Comparison of ENCODE assay signal across 16 cellular contexts in genomic region chr12:7695159-7695930, GRCh38. TPM values are rescaled to one million over a fixed set of nuclear protein-coding genes. Genes with fewer than 3 reads are reported as not detected.
A peak's percentile ranks its signal among the peaks of the same experiment; 100 is the strongest.
DNase-seq lines count a peak whose midpoint lies in the region; ATAC-seq, FAIRE-seq and TF ChIP-seq lines count a peak whose summit lies in the region.
"Had no signal": no experiment of that assay in that cellular context is flagged by ENCODE, and none has a peak within 500 bp of the region (broad histone marks: within the 10 kb centered on the region; RNA-seq: fewer than 3 reads in every experiment).

TSS of gene GDF3 (minus strand) at chr12:7695775. CDS start at chr12:7695728, 47 bp downstream.

- peak; percentile 75 for FAIRE-seq in endothelial cell of umbilical vein (lab: Jason Lieb, UNC)
- FAIRE-seq: GM12878 had no signal

- no peak within 1 kb of the TSS for H3K27ac ChIP-seq in BLaER1 treated with 17β-estradiol and CSF1 and Interleukin-3, amounts not matched to agents 10 nM and 100 nM
- peak within 1 kb of the TSS; percentile 79 for H3K27ac ChIP-seq in HUES6 (ENCODE audit: low read depth, low read length)
- peak within 1 kb of the TSS; percentile 82 for H3K27ac ChIP-seq in endothelial cell of umbilical vein (ENCODE audit: insufficient read depth, low read depth, low read length)
- H3K27ac ChIP-seq in caudate nucleus (ENCODE audit: low read depth, low read length), result no peak within 1 kb of the TSS
- H3K27ac ChIP-seq in SK-N-SH (ENCODE audit: low read depth in 2 of 2, low read length in 1 of 2), result no peak within 1 kb of the TSS

- dilution Hi-C loops in endothelial cell of umbilical vein (cut with MboI; ENCODE audit: extremely low pct_ligation_motif_present, low sequenced_read_pairs), result no loop called here

- TF ChIP-seq POLR2A in endothelial cell of umbilical vein (IDR thresholded peaks at IDR 0.05; ENCODE audit: low read depth, low read length), result peak; percentile 48

- H2AFZ ChIP-seq in endothelial cell of umbilical vein (ENCODE audit: low read depth, low read length), result no peak within 1 kb of the TSS
- H2AFZ ChIP-seq in SK-N-SH (ENCODE audit: low read depth), result no peak within 1 kb of the TSS

- H3F3A ChIP-seq in SK-N-SH (replicated peaks; ENCODE audit: insufficient read depth), result no peaks in the 10 kb centered on the region

- no peaks in the 10 kb centered on the region for H3K9me3 ChIP-seq in BLaER1 treated with 17β-estradiol and CSF1 and Interleukin-3, amounts not matched to agents 10 nM and 100 nM (replicated peaks in 1 of 11)
- H3K9me3 ChIP-seq in HUES6 (ENCODE audit: control insufficient read depth, insufficient read depth, low read depth, low read length), result no peaks in the 10 kb centered on the region
- H3K9me3 ChIP-seq in endothelial cell of umbilical vein (replicated peaks; ENCODE audit: control insufficient read depth, insufficient read depth, low read length), result no peaks in the 10 kb centered on the region
- H3K9me3 ChIP-seq in SK-N-SH, result no peaks in the 10 kb centered on the region
- H3K9me3 ChIP-seq: MG63 had no signal

- no peak for ATAC-seq in HG03378 (IDR thresholded peaks at IDR 0.05; ENCODE audit: unreplicated experiment)
- ATAC-seq: GM12878 had no signal

- no peaks in the 10 kb centered on the region for H3K9me1 ChIP-seq in endothelial cell of umbilical vein (replicated peaks; ENCODE audit: control insufficient read depth, extremely low read depth, insufficient read depth, low read length)

- TF ChIP-seq RAD21 in SK-N-SH (IDR thresholded peaks at IDR 0.05; ENCODE audit: low read length), result no peak

- H3K4me1 ChIP-seq in BLaER1 treated with 17β-estradiol and CSF1 and Interleukin-3, amounts not matched to agents 10 nM and 100 nM, result peaks cover 15 to 30% (median 19%) of the 10 kb centered on the region in 10 experiments
- H3K4me1 ChIP-seq in HUES6 (ENCODE audit: control insufficient read depth, insufficient read depth, low read length), result peaks cover 26% of the 10 kb centered on the region
- H3K4me1 ChIP-seq in endothelial cell of umbilical vein (ENCODE audit: control insufficient read depth, extremely low read depth, insufficient read depth, low read length), result peaks cover 16% of the 10 kb centered on the region
- H3K4me1 ChIP-seq in SK-N-SH (ENCODE audit: control insufficient read depth in 1 of 2, insufficient read depth in 2 of 2, low read depth in 1 of 2, low read length in 1 of 2), result no peaks in the 10 kb centered on the region

- TSS peak; percentile 59 for BruUV-seq in endothelial cell of umbilical vein (replicated peaks; lab: Mats Ljungman, UMichigan)

- POLR2A ChIA-PET in endothelial cell of umbilical vein (lab: Charles Lee), result interaction anchor here (0.7 to 1.2 kb wide), 3 partner anchors 17 to 112 kb away, joined by 3 to 4 read pairs (median 3); no protein-coding TSS in a partner anchor
- POLR2A ChIA-PET in SK-N-SH (lab: Yijun Ruan, JAX), result no interaction called here

- CTCF ChIA-PET in endothelial cell of umbilical vein (lab: Charles Lee), result interaction anchor here (1.0 to 2.3 kb wide), 7 partner anchors 11 to 345 kb away, joined by 3 to 15 read pairs (median 4); no protein-coding TSS in a partner anchor
- CTCF ChIA-PET in SK-N-SH (lab: Yijun Ruan, JAX), result interaction anchor here (0.9 kb wide), 1 partner anchor 57 kb away, joined by 3 read pairs; no protein-coding TSS in a partner anchor

- WGBS in SK-N-SH (ENCODE audit: low lambda C conversion rate), result 24% methylated on average over 13 of the region's 13 CpGs

- DNase-seq in endothelial cell of umbilical vein (ENCODE audit: low read depth, low spot score) (peak; percentile 94), medulla oblongata (ENCODE audit: extremely low spot score) (peak; percentile 11), caudate nucleus (lab: John Stamatoyannopoulos, UW) (no peak), NK-92 (lab: John Stamatoyannopoulos, UW; ENCODE audit: unreplicated experiment) (no peak), SK-N-SH (no peak)
- DNase-seq: amygdala; CD8-positive, alpha-beta memory T cell; immature natural killer cell; MG63; NCI-H446; stimulated activated CD4-positive, alpha-beta T cell treated with anti-CD3 and anti-CD28 coated beads, Interleukin-15, amount 100 ng/mL, for 24 hours had no signal

- H3K4me3 ChIP-seq in BLaER1 treated with 17β-estradiol and CSF1 and Interleukin-3, amounts not matched to agents 10 nM and 100 nM, result peak within 1 kb of the TSS in 2 of 10 experiments; percentile 10 to 12; a peak in 3 of 20 replicates
- H3K4me3 ChIP-seq in HUES6 (ENCODE audit: low read depth, low read length) (peak within 1 kb of the TSS; percentile 45), endothelial cell of umbilical vein (replicated peaks in 1 of 3; ENCODE audit: insufficient read depth in 1 of 3, low read depth in 1 of 3, low read length in 3 of 3) (peak within 1 kb of the TSS in 1 of 3 experiments; percentile 21), SK-N-SH (ENCODE audit: low read depth in 2 of 2, low read length in 1 of 2) (no peak within 1 kb of the TSS)
- H3K4me3 ChIP-seq: GM12878, MG63 had no signal

- no peaks in the 10 kb centered on the region for H3K36me3 ChIP-seq in BLaER1 treated with 17β-estradiol and CSF1 and Interleukin-3, amounts not matched to agents 10 nM and 100 nM
- peaks cover 3% of the 10 kb centered on the region; the same call in 1 of the 2 replicates for H3K36me3 ChIP-seq in HUES6 (ENCODE audit: control insufficient read depth, insufficient read depth, low read length)
- no peaks in the 10 kb centered on the region for H3K36me3 ChIP-seq in endothelial cell of umbilical vein (ENCODE audit: control insufficient read depth in 2 of 2, extremely low read depth in 1 of 2, insufficient read depth in 2 of 2, low read length in 2 of 2)
- no peaks in the 10 kb centered on the region for H3K36me3 ChIP-seq in SK-N-SH (replicated peaks in 1 of 2; ENCODE audit: control insufficient read depth in 1 of 2, insufficient read depth in 2 of 2, low read length in 1 of 2)
- H3K36me3 ChIP-seq: MG63 had no signal

- intact Hi-C loops in endothelial cell of umbilical vein (cut with micrococcal nuclease), result loop anchor here (1.0 kb wide), 1 partner anchor 18 kb away; no protein-coding TSS in a partner anchor

- no peaks in the 10 kb centered on the region for H3K79me2 ChIP-seq in endothelial cell of umbilical vein (ENCODE audit: control insufficient read depth, insufficient read depth, low read length)
- H3K79me2 ChIP-seq in SK-N-SH (ENCODE audit: insufficient read depth), result no peaks in the 10 kb centered on the region

- no peaks in the 10 kb centered on the region for H3K27me3 ChIP-seq in BLaER1 treated with 17β-estradiol and CSF1 and Interleukin-3, amounts not matched to agents 10 nM and 100 nM
- H3K27me3 ChIP-seq in HUES6 (ENCODE audit: control insufficient read depth, insufficient read depth, low read length) (no peaks in the 10 kb centered on the region), endothelial cell of umbilical vein (ENCODE audit: control insufficient read depth in 2 of 2, insufficient read depth in 2 of 2, low read length in 2 of 2) (no peaks in the 10 kb centered on the region), SK-N-SH (ENCODE audit: insufficient read depth) (peaks cover 52% of the 10 kb centered on the region)
- H3K27me3 ChIP-seq: MG63 had no signal

- peak within 1 kb of the TSS; percentile 39 to 77 (median 61) for H3K4me2 ChIP-seq in BLaER1 treated with 17β-estradiol and CSF1 and Interleukin-3, amounts not matched to agents 10 nM and 100 nM
- peak within 1 kb of the TSS; percentile 26 for H3K4me2 ChIP-seq in endothelial cell of umbilical vein (ENCODE audit: insufficient read depth, low read length)
- no peak within 1 kb of the TSS for H3K4me2 ChIP-seq in SK-N-SH

- no peak for TF ChIP-seq EP300 in SK-N-SH (IDR thresholded peaks at IDR 0.05; ENCODE audit: borderline replicate concordance in 1 of 2, low read depth in 1 of 2, low read length in 1 of 2)

- no peaks in the 10 kb centered on the region for H4K20me1 ChIP-seq in BLaER1 treated with 17β-estradiol and CSF1 and Interleukin-3, amounts not matched to agents 10 nM and 100 nM
- H4K20me1 ChIP-seq in endothelial cell of umbilical vein (replicated peaks; ENCODE audit: control insufficient read depth, extremely low read depth, insufficient read depth, low read length), result no peaks in the 10 kb centered on the region
- no peaks in the 10 kb centered on the region for H4K20me1 ChIP-seq in SK-N-SH (ENCODE audit: insufficient read depth)

- TF ChIP-seq CTCF in endothelial cell of umbilical vein (IDR thresholded peaks at IDR 0.05; ENCODE audit: extremely low read depth in 1 of 2, insufficient read depth in 1 of 2, low read depth in 1 of 2, low read length in 2 of 2) (no peak), SK-N-SH (IDR thresholded peaks at IDR 0.05) (no peak)

- no peaks in the 10 kb centered on the region for H3K9me2 ChIP-seq in SK-N-SH

- 0 out of 22 replicates have a peak within 1 kb of the TSS, but pooled peaks of 1 of the 11 experiments have one; percentile 24 for H3K9ac ChIP-seq in BLaER1 treated with 17β-estradiol and CSF1 and Interleukin-3, amounts not matched to agents 10 nM and 100 nM
- H3K9ac ChIP-seq in HUES6 (ENCODE audit: low read length) (peak within 1 kb of the TSS; percentile 74), endothelial cell of umbilical vein (replicated peaks; ENCODE audit: extremely low read depth, insufficient read depth, low read length) (peak within 1 kb of the TSS; percentile 64), SK-N-SH (no peak within 1 kb of the TSS)

TF ChIP-seq in endothelial cell of umbilical vein, 7 proteins besides CTCF, POLR2A, EP300 and RAD21 (continues in another document):
- TF ChIP-seq EZH2 (IDR thresholded peaks at IDR 0.05; ENCODE audit: borderline replicate concordance, low read depth, low read length, severe bottlenecking), result no peak
- peak; percentile 20 for TF ChIP-seq JUN (IDR thresholded peaks at IDR 0.05; ENCODE audit: borderline replicate concordance, insufficient read depth, insufficient read length, low read depth)

TF ChIP-seq in SK-N-SH, 30 proteins besides CTCF, POLR2A, EP300 and RAD21 (continues in another document):
- TF ChIP-seq MXI1 (IDR thresholded peaks at IDR 0.05; ENCODE audit: low read depth, low read length), result no peak
- TF ChIP-seq TEAD4 (IDR thresholded peaks at IDR 0.05; ENCODE audit: borderline replicate concordance, insufficient read depth), result no peak
- no peak for TF ChIP-seq GATA2 (CRISPR knock-in tag; IDR thresholded peaks at IDR 0.05)
- no peak for TF ChIP-seq MEF2A (IDR thresholded peaks at IDR 0.05; ENCODE audit: borderline replicate concordance, low read depth)

RNA-seq across cellular contexts. Expression of gene GDF3, which starts in this region (rescaled TPM):
- 4.1 and 5.0 TPM in 2 replicates for total RNA-seq in endothelial cell of umbilical vein
- 3.1 and 3.2 TPM in 2 replicates for polyA plus RNA-seq in endothelial cell of umbilical vein
- 3.3 and 3.7 TPM in 2 replicates for polyA plus RNA-seq in endothelial cell of umbilical vein (2011; cell fraction: cytosol; rRNA removed)
- 1.7 and 3.0 TPM in 2 replicates for polyA plus RNA-seq in endothelial cell of umbilical vein (2011; cell fraction: nucleus; rRNA removed)
- polyA plus RNA-seq in endothelial cell of umbilical vein (2012), result 4.7 and 5.0 TPM in 2 replicates
- polyA minus RNA-seq in endothelial cell of umbilical vein, result 1.7 and 3.4 TPM in 2 replicates
- not detected for polyA minus RNA-seq in endothelial cell of umbilical vein (2011; cell fraction: cytosol; rRNA and poly(A)+ RNA removed)
- 1.2 and 1.5 TPM in 2 replicates for polyA minus RNA-seq in endothelial cell of umbilical vein (2011; cell fraction: nucleus; rRNA and poly(A)+ RNA removed)
- polyA plus RNA-seq in SK-N-SH (2012; rRNA removed), result not detected in 2 replicates
- polyA plus RNA-seq in SK-N-SH (2012; cell fraction: cytosol; rRNA removed), result not detected in 2 replicates
- polyA plus RNA-seq in SK-N-SH (2012; cell fraction: nucleus; rRNA removed), result not detected in 2 replicates
- total RNA-seq: CD8-positive, alpha-beta memory T cell; GM12878; RPMI7951 had no signal
- polyA plus RNA-seq: CD8-positive, alpha-beta memory T cell; GM12878; immature natural killer cell had no signal

Comparison
In these comparisons a context has a peak if more than half of its experiments do, and no peak if none do; other contexts are left out.
1. H3K27ac ChIP-seq: peak in HUES6 (single experiment) and endothelial cell of umbilical vein (single experiment); none in BLaER1 treated with 17β-estradiol and CSF1 and Interleukin-3, amounts not matched to agents 10 nM and 100 nM (0 of 11), caudate nucleus (single experiment) and SK-N-SH (0 of 2).
2. DNase-seq: peak in endothelial cell of umbilical vein (single experiment) and medulla oblongata (single experiment); none in caudate nucleus (0 of 61), NK-92 (single experiment) and SK-N-SH (single experiment).